In genomic region chr1:28525002-28525642, GRCh38 we compare ENCODE assay signal across 8 cellular contexts. TPM values are rescaled to one million over a fixed set of nuclear protein-coding genes. Genes with fewer than 3 reads are reported as not detected.
DNase-seq lines count a peak whose midpoint lies in the region; ATAC-seq and TF ChIP-seq lines count a peak whose summit lies in the region.
"Not testable (repeated sequence)": the region's sequence is repeated elsewhere in the genome, so short reads cannot be mapped to it uniquely, and the experiment has no call there.

No MANE protein-coding gene starts in this region.

- CTCF ChIA-PET in WTC11 (lab: Charles Lee): not testable (repeated sequence)

- H3K4me2 ChIP-seq in DND-41 (ENCODE audit: insufficient read depth, low read length); osteoblast (ENCODE audit: insufficient read depth, low read length): not testable (repeated sequence)

- 85 to 96% methylated on average over 8 of the region's 10 CpGs for WGBS in mesodermal cell (ENCODE audit: insufficient coverage in 2 of 2), 2 experiments

- peaks cover 18% of the 10 kb centered on the region for H3K4me1 ChIP-seq in DND-41 (ENCODE audit: insufficient read depth, low read length)
- peaks cover 13% of the 10 kb centered on the region for H3K4me1 ChIP-seq in cardiac muscle cell (ENCODE audit: low read depth)
- peaks cover 17% of the 10 kb centered on the region for H3K4me1 ChIP-seq in mesodermal cell (ENCODE audit: control insufficient read depth, insufficient read depth, low read length, poor library complexity, severe bottlenecking)
- not testable (repeated sequence) for H3K4me1 ChIP-seq in osteoblast (ENCODE audit: insufficient read depth, low read length)

- H3K4me1 Mint-ChIP-seq in T-helper 17 cell: peaks cover 12% of the 10 kb centered on the region
- peaks cover 50% of the 10 kb centered on the region for H3K4me1 Mint-ChIP-seq in WTC11

- H3K36me3 ChIP-seq in DND-41 (ENCODE audit: insufficient read depth, low read length): peaks cover 54% of the 10 kb centered on the region
- not testable (repeated sequence) for H3K36me3 ChIP-seq in cardiac muscle cell; osteoblast (ENCODE audit: insufficient read depth, low read length)
- H3K36me3 ChIP-seq in mesodermal cell (ENCODE audit: control insufficient read depth, insufficient read depth, low read length): peaks cover 44% of the 10 kb centered on the region

- H3K27ac Mint-ChIP-seq in T-helper 17 cell (peak overlapping the region; percentile 34), WTC11 (peak overlapping the region; percentile 84)

- not testable (repeated sequence) for H3K9me3 ChIP-seq in DND-41 (ENCODE audit: insufficient read depth, low read length, severe bottlenecking); T-helper 17 cell (ENCODE audit: control insufficient read depth, low read length, poor library complexity, severe bottlenecking); cardiac muscle cell (ENCODE audit: low read depth); mesodermal cell (ENCODE audit: control insufficient read depth, low read length); osteoblast (ENCODE audit: low read depth, low read length)

- not testable (repeated sequence) for H3K36me3 Mint-ChIP-seq in T-helper 17 cell (ENCODE audit: low read depth)
- peaks cover 29% of the 10 kb centered on the region for H3K36me3 Mint-ChIP-seq in WTC11

- POLR2A ChIA-PET in WTC11 (lab: Charles Lee): interaction anchor here (0.9 to 1.2 kb wide), 4 partner anchors 11 to 290 kb away, joined by 3 to 5 read pairs (median 3); no protein-coding TSS in a partner anchor

- not testable (repeated sequence) for H2AFZ ChIP-seq in DND-41 (ENCODE audit: low read depth, low read length); osteoblast (ENCODE audit: low read length)

- not testable (repeated sequence) for ATAC-seq in DND-41 (ENCODE audit: insufficient read depth, low read depth); T-helper 17 cell; WTC11

- not testable (repeated sequence) for DNase-seq in DND-41; T-helper 17 cell; WTC11 (ENCODE audit: low spot score); cardiac muscle cell (ENCODE audit: low read depth in 1 of 2, low spot score in 1 of 2); osteoblast (ENCODE audit: insufficient read length, low spot score, missing footprints)
- DNase-seq in OCI-M1 (lab: John Stamatoyannopoulos, UW): peak; percentile 82

- not testable (repeated sequence) for H3K9me3 Mint-ChIP-seq in WTC11

- H3K9ac ChIP-seq in DND-41 (ENCODE audit: low read depth, low read length): not testable (repeated sequence)

- H3K79me2 ChIP-seq in DND-41 (ENCODE audit: insufficient read depth, low read length): peaks cover 96% of the 10 kb centered on the region
- peaks cover 65% of the 10 kb centered on the region for H3K79me2 ChIP-seq in osteoblast (ENCODE audit: insufficient read depth, low read length)

- TF ChIP-seq CTCF in 22Rv1 (IDR thresholded peaks at IDR 0.05); DND-41 (IDR thresholded peaks at IDR 0.05; ENCODE audit: borderline replicate concordance, extremely low read depth, low read length, poor library complexity, severe bottlenecking); WTC11 (IDR thresholded peaks at IDR 0.05); cardiac muscle cell (IDR thresholded peaks at IDR 0.05; ENCODE audit: low read depth, low read length); osteoblast (IDR thresholded peaks at IDR 0.05; ENCODE audit: extremely low read depth, low read depth, low read length): not testable (repeated sequence)

- H3K4me3 ChIP-seq in DND-41 (ENCODE audit: low read depth in 1 of 2, low read length in 2 of 2); cardiac muscle cell; mesodermal cell (ENCODE audit: extremely low read depth, insufficient read depth, low read length, poor library complexity, severe bottlenecking); osteoblast (ENCODE audit: insufficient read depth, low read length): not testable (repeated sequence)

- not testable (repeated sequence) for H3K27me3 ChIP-seq in DND-41 (ENCODE audit: insufficient read depth, low read length, poor library complexity); cardiac muscle cell; osteoblast (ENCODE audit: insufficient read depth, low read length)

- H3K4me3 Mint-ChIP-seq in T-helper 17 cell, WTC11: not testable (repeated sequence)

- peak overlapping the region; percentile 32 for H3K27ac ChIP-seq in 22Rv1
- 0 out of 2 replicates have a peak overlapping the region, but pooled peaks have one; percentile 25 for H3K27ac ChIP-seq in DND-41 (ENCODE audit: low read length)
- peak overlapping the region; percentile 82 for H3K27ac ChIP-seq in cardiac muscle cell
- H3K27ac ChIP-seq in mesodermal cell (ENCODE audit: low read depth, low read length, severe bottlenecking): peak overlapping the region; percentile 78
- H3K27ac ChIP-seq in osteoblast (ENCODE audit: low read depth, low read length): peak overlapping the region; percentile 28

- H3K27me3 Mint-ChIP-seq in T-helper 17 cell; WTC11 (ENCODE audit: low read depth): not testable (repeated sequence)

- H4K20me1 ChIP-seq in DND-41 (ENCODE audit: insufficient read depth, low read length): peaks cover 61% of the 10 kb centered on the region; the same call in 1 of the 2 replicates
- not testable (repeated sequence) for H4K20me1 ChIP-seq in osteoblast (ENCODE audit: insufficient read depth, low read length)

RNA-seq across cellular contexts. Expression of gene RCC1, which starts 19.3 kb away (rescaled TPM):
- total RNA-seq in T-helper 17 cell (10 to 100 TPM; 10.7 to 15.1 TPM), WTC11 (2021) (93.2 to 103 TPM (median 98.2 TPM) in 3 replicates), cardiac muscle cell (22.0 and 24.7 TPM in 2 replicates), osteoblast (32.1 and 35.1 TPM in 2 replicates)
- 14.6 and 24.6 TPM in 2 replicates for polyA plus RNA-seq in cardiac muscle cell
- polyA plus RNA-seq in mesodermal cell (2013, experiment 1 of 2): 42.7 TPM
- polyA plus RNA-seq in mesodermal cell (2013, experiment 2 of 2): 44.9 TPM

RNA-seq across cellular contexts. Expression of gene TRNAU1AP, which starts 27.8 kb away (rescaled TPM):
- 10 to 100 TPM; 24.5 to 27.9 TPM for total RNA-seq in T-helper 17 cell
- total RNA-seq in WTC11 (2021): 30.4 to 40.6 TPM (median 34.0 TPM) in 3 replicates
- total RNA-seq in cardiac muscle cell: 26.0 and 26.1 TPM in 2 replicates
- 39.9 and 61.2 TPM in 2 replicates for polyA plus RNA-seq in cardiac muscle cell
- 33.7 TPM for polyA plus RNA-seq in mesodermal cell (2013, experiment 1 of 2)
- polyA plus RNA-seq in mesodermal cell (2013, experiment 2 of 2): 37.4 TPM
- total RNA-seq in osteoblast: 23.2 and 28.3 TPM in 2 replicates

Comparison
In these comparisons a context has a peak if more than half of its experiments do, and no peak if none do; other contexts are left out.
1. H3K27ac ChIP-seq: peak in every context shown above with its lines; median percentile 82 in cardiac muscle cell; 78 in mesodermal cell; 32 in 22Rv1; 28 in osteoblast; 25 in DND-41.